ENCODE assay signal across 8 cellular contexts in genomic region chr10:43202657-43203490, GRCh38.
DNase-seq lines count a peak whose midpoint lies in the region; ATAC-seq and TF ChIP-seq lines count a peak whose summit lies in the region.

No MANE protein-coding gene starts in this region.

- peaks cover 5% of the 10 kb centered on the region for H3K4me1 ChIP-seq in DOHH2 (ENCODE audit: control insufficient read depth, low read length)

- H3K9me3 ChIP-seq in DOHH2 (ENCODE audit: control insufficient read depth, insufficient read depth, low read length) = no peaks in the 10 kb centered on the region

- no peak overlapping the region for H3K4me3 ChIP-seq in DOHH2 (ENCODE audit: low read length)
- peak overlapping the region; percentile 52 for H3K4me3 ChIP-seq in retinal pigment epithelial cell (ENCODE audit: low read length)

- peak; percentile 36 for DNase-seq in activated T-cell treated with anti-CD3 and anti-CD28 coated beads for 4 hours
- peak; percentile 68 for DNase-seq in germinal center (ENCODE audit: low spot score)
- no peak for DNase-seq in retinal pigment epithelial cell (ENCODE audit: low read depth)
- DNase-seq in NCI-H524 treated with DMSO at 0.1 percent for 48 hours (lab: John Stamatoyannopoulos, UW) = no peak
- no peak for DNase-seq in GM19240 (ENCODE audit: insufficient read length, low spot score)

- H3K27ac ChIP-seq in DOHH2 (ENCODE audit: low read depth, low read length) = no peak overlapping the region

- no peaks in the 10 kb centered on the region for H3K9me2 ChIP-seq in DOHH2 (replicated peaks; ENCODE audit: control insufficient read depth, low read length)

- H3F3A ChIP-seq in DOHH2 (ENCODE audit: control insufficient read depth, insufficient read depth) = no peaks in the 10 kb centered on the region

- no peaks in the 10 kb centered on the region for H4K20me1 ChIP-seq in DOHH2 (ENCODE audit: control insufficient read depth, insufficient read depth, low read depth, low read length)

- ATAC-seq in HG02981 (IDR thresholded peaks at IDR 0.05; ENCODE audit: unreplicated experiment) = peak; percentile 33
- no peak for ATAC-seq in HG03520 (IDR thresholded peaks at IDR 0.05; ENCODE audit: unreplicated experiment)

- H3K4me2 ChIP-seq in DOHH2 (ENCODE audit: low read length) = peak overlapping the region; percentile 48

- no peak for TF ChIP-seq CTCF in DOHH2 (IDR thresholded peaks at IDR 0.05; ENCODE audit: low read depth, low read length, poor library complexity, severe bottlenecking)
- no peak for TF ChIP-seq CTCF in retinal pigment epithelial cell (conservative IDR thresholded peaks at IDR 0.05; ENCODE audit: low read depth, low read length)

- H3K79me2 ChIP-seq in DOHH2 (ENCODE audit: control insufficient read depth, low read length) = no peaks in the 10 kb centered on the region

- H3K27me3 ChIP-seq in DOHH2 (ENCODE audit: control insufficient read depth, low read length) = no peaks in the 10 kb centered on the region

- no peaks in the 10 kb centered on the region for H3K36me3 ChIP-seq in DOHH2 (ENCODE audit: control insufficient read depth, low read length)

Comparison
In these comparisons a context has a peak if more than half of its experiments do, and no peak if none do; other contexts are left out.
1. DNase-seq: peak in activated T-cell treated with anti-CD3 and anti-CD28 coated beads for 4 hours (single experiment) and germinal center (single experiment); none in retinal pigment epithelial cell (single experiment), NCI-H524 treated with DMSO at 0.1 percent for 48 hours (single experiment) and GM19240 (single experiment).